ENCODE assay signal across 8 cellular contexts in the genomic region with DNA sequence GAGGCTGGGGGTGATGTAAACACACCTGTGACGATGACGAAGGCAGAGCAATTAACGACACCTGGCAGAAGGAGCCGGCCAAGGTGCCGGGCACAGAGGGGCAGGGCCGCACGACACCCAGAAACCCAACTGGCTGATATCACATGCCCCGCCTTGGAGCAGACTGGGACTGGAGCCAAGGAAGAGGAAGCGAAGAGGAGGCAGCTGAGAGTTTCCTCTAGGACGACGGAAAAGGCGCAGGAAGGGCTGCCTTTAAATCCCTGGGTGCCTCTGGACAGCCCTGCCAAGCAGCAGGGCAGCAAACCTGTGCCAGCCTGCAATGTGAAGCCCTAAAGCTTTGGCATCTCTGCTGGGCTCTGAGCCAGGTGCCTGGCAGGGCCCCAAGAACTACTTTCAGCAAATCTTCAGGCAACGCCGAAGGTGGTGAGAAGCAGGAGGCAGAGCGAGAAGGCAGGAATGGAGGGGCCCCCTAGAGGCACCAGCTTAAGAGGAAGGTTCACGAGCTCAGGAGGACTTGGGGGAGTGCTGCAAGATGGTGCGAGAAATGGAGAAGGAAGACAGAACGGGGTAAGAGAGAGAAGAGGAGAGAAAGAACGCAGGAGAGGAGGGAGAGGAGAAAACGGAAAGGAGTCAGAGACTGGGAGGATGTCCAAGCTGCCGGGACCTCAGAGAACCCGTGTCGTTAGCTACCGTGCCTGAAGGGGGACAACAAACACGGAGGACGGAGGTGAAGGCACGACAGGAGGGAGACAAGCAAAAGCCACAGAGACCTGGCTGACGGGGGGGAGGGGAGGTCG. TPM values are rescaled to one million over a fixed set of nuclear protein-coding genes. Genes with fewer than 3 reads are reported as not detected.
DNase-seq lines count a peak whose midpoint lies in the region; ATAC-seq, FAIRE-seq and TF ChIP-seq lines count a peak whose summit lies in the region.

No MANE protein-coding gene starts in this region.

- H2AFZ ChIP-seq in DND-41 (ENCODE audit: low read depth, low read length): no peak overlapping the region; the same call in 1 of the 2 replicates
- H2AFZ ChIP-seq in endothelial cell of umbilical vein (ENCODE audit: low read depth, low read length): peak overlapping the region; percentile 86

- FAIRE-seq in endothelial cell of umbilical vein (lab: Jason Lieb, UNC): peak; percentile 81

- no peaks in the 10 kb centered on the region for H3K36me3 Mint-ChIP-seq in activated CD4-positive, alpha-beta memory T cell treated with anti-CD3 and anti-CD28 coated beads, Interleukin-2, amount 10 ng/mL, durations not matched to agents 7 days and 5 days (ENCODE audit: low read depth)

- H3K4me2 ChIP-seq in DND-41 (ENCODE audit: insufficient read depth, low read length) (no peak overlapping the region), endothelial cell of umbilical vein (ENCODE audit: insufficient read depth, low read length) (peak overlapping the region; percentile 70)

- TF ChIP-seq CTCF in DND-41 (IDR thresholded peaks at IDR 0.05; ENCODE audit: borderline replicate concordance, extremely low read depth, low read length, poor library complexity, severe bottlenecking) (no peak), endothelial cell of umbilical vein (IDR thresholded peaks at IDR 0.05; ENCODE audit: extremely low read depth in 1 of 2, insufficient read depth in 1 of 2, low read depth in 1 of 2, low read length in 2 of 2) (peak; percentile 10 to 29), GM20000 (IDR thresholded peaks at IDR 0.05; ENCODE audit: extremely low read depth, missing control alignments) (no peak)

- H3K27me3 ChIP-seq in DND-41 (ENCODE audit: insufficient read depth, low read length, poor library complexity): peaks cover 25% of the 10 kb centered on the region
- no peaks in the 10 kb centered on the region for H3K27me3 ChIP-seq in endothelial cell of umbilical vein (ENCODE audit: control insufficient read depth in 2 of 2, insufficient read depth in 2 of 2, low read length in 2 of 2)

- BruUV-seq in endothelial cell of umbilical vein (replicated peaks; lab: Mats Ljungman, UMichigan): no TSS peak

- H4K20me1 ChIP-seq in DND-41 (ENCODE audit: insufficient read depth, low read length) (peaks cover 4% of the 10 kb centered on the region; the same call in 1 of the 2 replicates), endothelial cell of umbilical vein (replicated peaks; ENCODE audit: control insufficient read depth, extremely low read depth, insufficient read depth, low read length) (no peaks in the 10 kb centered on the region)

- H3K27ac ChIP-seq in DND-41 (ENCODE audit: low read length) (no peak overlapping the region), endothelial cell of umbilical vein (ENCODE audit: insufficient read depth, low read depth, low read length) (no peak overlapping the region)

- H3K9me3 Mint-ChIP-seq in activated CD4-positive, alpha-beta memory T cell treated with anti-CD3 and anti-CD28 coated beads, Interleukin-2, amount 10 ng/mL, durations not matched to agents 7 days and 5 days: no peaks in the 10 kb centered on the region

- no peaks in the 10 kb centered on the region for H3K36me3 ChIP-seq in DND-41 (ENCODE audit: insufficient read depth, low read length)
- no peaks in the 10 kb centered on the region for H3K36me3 ChIP-seq in endothelial cell of umbilical vein (ENCODE audit: control insufficient read depth in 2 of 2, extremely low read depth in 1 of 2, insufficient read depth in 2 of 2, low read length in 2 of 2)

- DNase-seq in DND-41: no peak
- DNase-seq in NCI-H2107 (lab: John Stamatoyannopoulos, UW): peak; percentile 78
- DNase-seq in activated CD4-positive, alpha-beta memory T cell treated with anti-CD3 and anti-CD28 coated beads, Interleukin-2, amount 10 ng/mL, durations not matched to agents 7 days and 5 days: no peak
- DNase-seq in endothelial cell of umbilical vein (ENCODE audit: low read depth, low spot score): peak; percentile 77
- DNase-seq in mucosa of gallbladder (ENCODE audit: low spot score): peak; percentile 88
- peak; percentile 93 for DNase-seq in ureter (ENCODE audit: low spot score)
- DNase-seq in GM20000 (ENCODE audit: low spot score): no peak
- DNase-seq in T-helper 9 cell: no peak

- no peak overlapping the region for H3K27ac Mint-ChIP-seq in activated CD4-positive, alpha-beta memory T cell treated with anti-CD3 and anti-CD28 coated beads, Interleukin-2, amount 10 ng/mL, durations not matched to agents 7 days and 5 days

- peaks cover 7% of the 10 kb centered on the region for H3K4me1 Mint-ChIP-seq in activated CD4-positive, alpha-beta memory T cell treated with anti-CD3 and anti-CD28 coated beads, Interleukin-2, amount 10 ng/mL, durations not matched to agents 7 days and 5 days

- H3K9me1 ChIP-seq in endothelial cell of umbilical vein (replicated peaks; ENCODE audit: control insufficient read depth, extremely low read depth, insufficient read depth, low read length): no peaks in the 10 kb centered on the region

- H3K9me3 ChIP-seq in DND-41 (ENCODE audit: insufficient read depth, low read length, severe bottlenecking) (no peaks in the 10 kb centered on the region), endothelial cell of umbilical vein (replicated peaks; ENCODE audit: control insufficient read depth, insufficient read depth, low read length) (no peaks in the 10 kb centered on the region)

- intact Hi-C loops in endothelial cell of umbilical vein (cut with micrococcal nuclease): loop anchor here (1.0 to 2.0 kb wide), 2 partner anchors 17 to 45 kb away; no protein-coding TSS in a partner anchor

- ATAC-seq in DND-41 (ENCODE audit: insufficient read depth, low read depth): peak; percentile 35; the same call in 1 of the 3 replicates

- H3K4me3 ChIP-seq in DND-41 (ENCODE audit: low read depth in 1 of 2, low read length in 2 of 2): no peak overlapping the region
- H3K4me3 ChIP-seq in endothelial cell of umbilical vein (replicated peaks in 1 of 3; ENCODE audit: insufficient read depth in 1 of 3, low read depth in 1 of 3, low read length in 3 of 3): peak overlapping the region; percentile 7 to 31 (median 21)

- peak overlapping the region; percentile 6 for H3K4me3 Mint-ChIP-seq in activated CD4-positive, alpha-beta memory T cell treated with anti-CD3 and anti-CD28 coated beads, Interleukin-2, amount 10 ng/mL, durations not matched to agents 7 days and 5 days

- H3K27me3 Mint-ChIP-seq in activated CD4-positive, alpha-beta memory T cell treated with anti-CD3 and anti-CD28 coated beads, Interleukin-2, amount 10 ng/mL, durations not matched to agents 7 days and 5 days: peaks cover 26% of the 10 kb centered on the region

- H3K79me2 ChIP-seq in DND-41 (ENCODE audit: insufficient read depth, low read length) (no peaks in the 10 kb centered on the region), endothelial cell of umbilical vein (ENCODE audit: control insufficient read depth, insufficient read depth, low read length) (no peaks in the 10 kb centered on the region)

- dilution Hi-C loops in endothelial cell of umbilical vein (cut with MboI; ENCODE audit: extremely low pct_ligation_motif_present, low sequenced_read_pairs): no loop called here

- no peak overlapping the region for H3K9ac ChIP-seq in DND-41 (ENCODE audit: low read depth, low read length)
- no peak overlapping the region for H3K9ac ChIP-seq in endothelial cell of umbilical vein (replicated peaks; ENCODE audit: extremely low read depth, insufficient read depth, low read length)

- POLR2A ChIA-PET in activated CD4-positive, alpha-beta memory T cell treated with anti-CD3 and anti-CD28 coated beads, Interleukin-2, amount 10 ng/mL, durations not matched to agents 7 days and 5 days (lab: Charles Lee): interaction anchor here (1.0 kb wide), 1 partner anchor 35 kb away, joined by 3 read pairs; no protein-coding TSS in a partner anchor
- POLR2A ChIA-PET in endothelial cell of umbilical vein (lab: Charles Lee): no interaction called here

- TF ChIP-seq POLR2A in endothelial cell of umbilical vein (IDR thresholded peaks at IDR 0.05; ENCODE audit: low read depth, low read length): no peak

- CTCF ChIA-PET in activated CD4-positive, alpha-beta memory T cell treated with anti-CD3 and anti-CD28 coated beads, Interleukin-2, amount 10 ng/mL, durations not matched to agents 7 days and 5 days (lab: Charles Lee): interaction anchor here (1.1 to 1.7 kb wide), 4 partner anchors 9 to 392 kb away, joined by 3 to 12 read pairs (median 5); no protein-coding TSS in a partner anchor
- CTCF ChIA-PET in endothelial cell of umbilical vein (lab: Charles Lee): interaction anchor here (0.8 to 10.6 kb wide), 12 partner anchors 10 to 119 kb away, joined by 3 to 180 read pairs (median 6); no protein-coding TSS in a partner anchor

- H3K4me1 ChIP-seq in DND-41 (ENCODE audit: insufficient read depth, low read length) (no peaks in the 10 kb centered on the region), endothelial cell of umbilical vein (ENCODE audit: control insufficient read depth, extremely low read depth, insufficient read depth, low read length) (peaks cover 13% of the 10 kb centered on the region)

RNA-seq across cellular contexts. Expression of a gene that starts 25.3 kb away (rescaled TPM):
- 10 to 100 TPM; 50.4 to 50.5 TPM for total RNA-seq in activated CD4-positive, alpha-beta memory T cell treated with anti-CD3 and anti-CD28 coated beads, Interleukin-2, amount 10 ng/mL, durations not matched to agents 7 days and 5 days
- total RNA-seq in endothelial cell of umbilical vein (66.5 and 73.3 TPM in 2 replicates), mucosa of gallbladder (66.3 TPM), ureter (76.9 TPM)
- 149 and 161 TPM in 2 replicates for polyA plus RNA-seq in endothelial cell of umbilical vein
- polyA plus RNA-seq in endothelial cell of umbilical vein (2011; cell fraction: cytosol; rRNA removed): 110 and 120 TPM in 2 replicates
- polyA plus RNA-seq in endothelial cell of umbilical vein (2011; cell fraction: nucleus; rRNA removed): 66.4 and 77.8 TPM in 2 replicates
- polyA plus RNA-seq in endothelial cell of umbilical vein (2012): 59.1 and 59.8 TPM in 2 replicates
- 133 and 137 TPM in 2 replicates for polyA minus RNA-seq in endothelial cell of umbilical vein
- polyA minus RNA-seq in endothelial cell of umbilical vein (2011; cell fraction: cytosol; rRNA and poly(A)+ RNA removed): 41.0 TPM
- polyA minus RNA-seq in endothelial cell of umbilical vein (2011; cell fraction: nucleus; rRNA and poly(A)+ RNA removed): 24.5 and 30.0 TPM in 2 replicates

RNA-seq across cellular contexts. Expression of a gene that starts 33.8 kb away (rescaled TPM):
- not detected for total RNA-seq in activated CD4-positive, alpha-beta memory T cell treated with anti-CD3 and anti-CD28 coated beads, Interleukin-2, amount 10 ng/mL, durations not matched to agents 7 days and 5 days
- 1.2 and 2.7 TPM in 2 replicates for total RNA-seq in endothelial cell of umbilical vein
- polyA plus RNA-seq in endothelial cell of umbilical vein: 0.68 and 0.75 TPM in 2 replicates
- 0.80 and 0.86 TPM in 2 replicates for polyA plus RNA-seq in endothelial cell of umbilical vein (2011; cell fraction: cytosol; rRNA removed)
- polyA plus RNA-seq in endothelial cell of umbilical vein (2011; cell fraction: nucleus; rRNA removed): 7.3 and 7.6 TPM in 2 replicates
- 1.1 and 1.2 TPM in 2 replicates for polyA plus RNA-seq in endothelial cell of umbilical vein (2012)
- polyA minus RNA-seq in endothelial cell of umbilical vein: 0.66 and 2.0 TPM in 2 replicates
- not detected for polyA minus RNA-seq in endothelial cell of umbilical vein (2011; cell fraction: cytosol; rRNA and poly(A)+ RNA removed)
- 1.0 and 1.3 TPM in 2 replicates for polyA minus RNA-seq in endothelial cell of umbilical vein (2011; cell fraction: nucleus; rRNA and poly(A)+ RNA removed)
- 52.5 TPM for total RNA-seq in mucosa of gallbladder
- 110 TPM for total RNA-seq in ureter

RNA-seq across cellular contexts. Expression of a gene that starts 52.5 kb away (rescaled TPM):
- total RNA-seq in activated CD4-positive, alpha-beta memory T cell treated with anti-CD3 and anti-CD28 coated beads, Interleukin-2, amount 10 ng/mL, durations not matched to agents 7 days and 5 days: not detected
- total RNA-seq in endothelial cell of umbilical vein: 0.93 and 1.4 TPM in 2 replicates
- 1.3 and 1.5 TPM in 2 replicates for polyA plus RNA-seq in endothelial cell of umbilical vein
- 0.75 and 0.86 TPM in 2 replicates for polyA plus RNA-seq in endothelial cell of umbilical vein (2011; cell fraction: cytosol; rRNA removed)
- polyA plus RNA-seq in endothelial cell of umbilical vein (2011; cell fraction: nucleus; rRNA removed): 3.1 and 3.2 TPM in 2 replicates
- 0.32 and 0.57 TPM in 2 replicates for polyA plus RNA-seq in endothelial cell of umbilical vein (2012)
- 1.5 and 1.7 TPM in 2 replicates for polyA minus RNA-seq in endothelial cell of umbilical vein
- not detected for polyA minus RNA-seq in endothelial cell of umbilical vein (2011; cell fraction: cytosol; rRNA and poly(A)+ RNA removed)
- 1.0 and 1.1 TPM in 2 replicates for polyA minus RNA-seq in endothelial cell of umbilical vein (2011; cell fraction: nucleus; rRNA and poly(A)+ RNA removed)
- not detected for total RNA-seq in mucosa of gallbladder
- total RNA-seq in ureter: not detected

Comparison
In these comparisons a context has a peak if more than half of its experiments do, and no peak if none do; other contexts are left out.
1. DNase-seq: peak in NCI-H2107 (single experiment), endothelial cell of umbilical vein (single experiment), mucosa of gallbladder (single experiment) and ureter (single experiment); none in DND-41 (single experiment), activated CD4-positive, alpha-beta memory T cell treated with anti-CD3 and anti-CD28 coated beads, Interleukin-2, amount 10 ng/mL, durations not matched to agents 7 days and 5 days (single experiment), GM20000 (single experiment) and T-helper 9 cell (single experiment).
2. H3K4me3 ChIP-seq: peak in endothelial cell of umbilical vein (3 of 3); none in DND-41 (0 of 2).
3. CTCF ChIP-seq: peak in endothelial cell of umbilical vein (2 of 2); none in DND-41 (single experiment) and GM20000 (single experiment).
4. RNA of a gene that starts 33.8 kb away (total RNA-seq): 110 TPM in ureter (single experiment) and 52.5 TPM in mucosa of gallbladder (single experiment); 1.2 to 2.7 TPM in endothelial cell of umbilical vein and not detected in activated CD4-positive, alpha-beta memory T cell treated with anti-CD3 and anti-CD28 coated beads, Interleukin-2, amount 10 ng/mL, durations not matched to agents 7 days and 5 days; every median in the first group is over 10 times any median in the second.